ENCODE assay signal across 28 cellular contexts in the genomic region with DNA sequence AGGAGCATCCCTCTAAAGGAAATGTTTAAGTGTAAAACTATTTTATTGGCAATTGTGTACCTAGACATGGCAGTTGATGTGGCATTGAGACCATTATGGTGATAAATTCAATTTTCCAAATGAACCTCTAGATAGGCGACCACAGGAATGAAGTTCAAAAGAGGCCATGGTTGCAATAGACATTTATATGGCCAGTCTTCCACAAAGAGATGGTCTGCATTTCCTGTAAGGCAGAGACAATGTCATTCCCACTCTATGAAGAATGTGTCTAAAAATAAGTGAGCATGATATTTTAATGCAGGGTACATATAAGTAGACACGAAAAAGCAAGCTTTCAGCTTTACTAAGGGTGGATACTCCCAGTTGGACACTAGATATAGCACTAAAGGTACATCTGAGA. TPM values are rescaled to one million over a fixed set of nuclear protein-coding genes. Genes with fewer than 3 reads are reported as not detected.
"Had no signal": no experiment of that assay in that cellular context is flagged by ENCODE, and none has a peak within 500 bp of the region (broad histone marks: within the 10 kb centered on the region; RNA-seq: fewer than 3 reads in every experiment).

No MANE protein-coding gene starts in this region.

- H3K4me2 ChIP-seq: neural progenitor cell had no signal

- H3K36me3 ChIP-seq: gastrocnemius medialis, lower lobe of right lung, neural progenitor cell, prostate gland, right atrium auricular region, suprapubic skin, transverse colon, upper lobe of right lung, uterus had no signal

- DNase-seq: dorsolateral prefrontal cortex; effector CD8-positive, alpha-beta T cell; endodermal cell; foreskin fibroblast; gastrocnemius medialis; head of caudate nucleus; left ventricle myocardium superior; lower lobe of right lung; stimulated activated CD4-positive, alpha-beta T cell treated with anti-CD3 and anti-CD28 coated beads, Interleukin-2, amount 100 ng/mL, for 24 hours; stimulated activated CD4-positive, alpha-beta T cell treated with anti-CD3 and anti-CD28 coated beads, Interleukin-4, amount 100 ng/mL, for 24 hours; stimulated activated naive CD8-positive, alpha-beta T cell treated with anti-CD3 and anti-CD28 coated beads, Interleukin-15, amount 100 ng/mL, for 72 hours; transverse colon; upper lobe of right lung; uterus had no signal

- ATAC-seq: esophagus mucosa; gastrocnemius medialis; left ventricle myocardium superior; lower lobe of right lung; sciatic nerve; stimulated activated memory B cell treated with anti-CD40 and anti-IgM and Interleukin-4, amounts not matched to agents 10 μg/mL and 1 μg/mL and 100 μg/mL, for 72 hours; stimulated activated naive CD8-positive, alpha-beta T cell treated with anti-CD3 and anti-CD28 coated beads, Interleukin-15, amount 100 ng/mL, for 72 hours; upper lobe of right lung had no signal

- H3K4me1 Mint-ChIP-seq: nephron; neural progenitor cell; stimulated activated memory B cell treated with anti-CD40 and anti-IgM and Interleukin-4, amounts not matched to agents 10 μg/mL and 1 μg/mL and 100 μg/mL, for 72 hours had no signal

- H3K27ac Mint-ChIP-seq: endodermal cell; nephron; neural progenitor cell; stimulated activated memory B cell treated with anti-CD40 and anti-IgM and Interleukin-4, amounts not matched to agents 10 μg/mL and 1 μg/mL and 100 μg/mL, for 72 hours; stimulated activated naive CD8-positive, alpha-beta T cell treated with anti-CD3 and anti-CD28 coated beads, Interleukin-15, amount 100 ng/mL, for 72 hours had no signal

- H3K27me3 ChIP-seq: dorsolateral prefrontal cortex, gastrocnemius medialis, neural progenitor cell, right atrium auricular region, suprapubic skin, transverse colon, upper lobe of right lung, uterus had no signal

- H2AFZ ChIP-seq: neural progenitor cell, parathyroid adenoma had no signal

- FAIRE-seq: colon, keratinocyte had no signal

- H3K4me1 ChIP-seq: gastrocnemius medialis, lower lobe of right lung, parathyroid adenoma, prostate gland, right atrium auricular region, suprapubic skin, upper lobe of right lung, uterus had no signal

- H3K9ac ChIP-seq: neural progenitor cell, parathyroid adenoma had no signal

- H3K9me3 Mint-ChIP-seq: endodermal cell; nephron; neural progenitor cell; stimulated activated memory B cell treated with anti-CD40 and anti-IgM and Interleukin-4, amounts not matched to agents 10 μg/mL and 1 μg/mL and 100 μg/mL, for 72 hours; stimulated activated naive CD8-positive, alpha-beta T cell treated with anti-CD3 and anti-CD28 coated beads, Interleukin-15, amount 100 ng/mL, for 72 hours had no signal

- H3K79me2 ChIP-seq: parathyroid adenoma had no signal

- H3K27ac ChIP-seq: epithelial cell of prostate, gastrocnemius medialis, lower lobe of right lung, neural progenitor cell, parathyroid adenoma, prostate gland, right atrium auricular region, suprapubic skin, transverse colon, upper lobe of right lung, uterus had no signal

- H3K4me3 ChIP-seq: dorsolateral prefrontal cortex, gastrocnemius medialis, lower lobe of right lung, neural progenitor cell, prostate gland, right atrium auricular region, suprapubic skin, transverse colon, upper lobe of right lung, uterus had no signal

- H3K4me3 Mint-ChIP-seq: endodermal cell; nephron; neural progenitor cell; stimulated activated memory B cell treated with anti-CD40 and anti-IgM and Interleukin-4, amounts not matched to agents 10 μg/mL and 1 μg/mL and 100 μg/mL, for 72 hours had no signal

- H3K27me3 Mint-ChIP-seq: stimulated activated memory B cell treated with anti-CD40 and anti-IgM and Interleukin-4, amounts not matched to agents 10 μg/mL and 1 μg/mL and 100 μg/mL, for 72 hours; stimulated activated naive CD8-positive, alpha-beta T cell treated with anti-CD3 and anti-CD28 coated beads, Interleukin-15, amount 100 ng/mL, for 72 hours had no signal

- H3K9me3 ChIP-seq: gastrocnemius medialis, lower lobe of right lung, prostate gland, right atrium auricular region, suprapubic skin, transverse colon, upper lobe of right lung, uterus had no signal

- H3K36me3 Mint-ChIP-seq: neural progenitor cell; stimulated activated memory B cell treated with anti-CD40 and anti-IgM and Interleukin-4, amounts not matched to agents 10 μg/mL and 1 μg/mL and 100 μg/mL, for 72 hours had no signal

RNA-seq across cellular contexts. Expression of a gene that starts 40.9 kb away (rescaled TPM):
- total RNA-seq: endodermal cell, glomerular endothelial cell, myocyte had no signal
